Comparison of ENCODE assay signal across 1 cellular context in genomic region chr21:26844258-26845065, GRCh38.
TF ChIP-seq lines count a peak whose summit lies in the region.

No MANE protein-coding gene starts in this region.

TF ChIP-seq in WTC11, 78 proteins besides CTCF, POLR2A, EP300 and RAD21 (continued from another document and continues in another):
- peak; percentile 79; the same call in 1 of the 2 replicates for TF ChIP-seq IRF1 (CRISPR knock-in tag; IDR thresholded peaks at IDR 0.05)
- TF ChIP-seq ZNF423 (CRISPR knock-in tag; IDR thresholded peaks at IDR 0.05) = 0 out of 2 replicates have a peak, but pooled peaks have one; percentile 31
- no peak for TF ChIP-seq STAT6 (CRISPR knock-in tag; conservative IDR thresholded peaks at IDR 0.05; ENCODE audit: low read depth)
- no peak for TF ChIP-seq ZNF532 (CRISPR knock-in tag; IDR thresholded peaks at IDR 0.05; ENCODE audit: borderline replicate concordance)
- peak; percentile 65; the same call in 1 of the 2 replicates for TF ChIP-seq SMAD3 (CRISPR knock-in tag; IDR thresholded peaks at IDR 0.05; ENCODE audit: borderline replicate concordance)
- TF ChIP-seq ZNF232 (CRISPR knock-in tag; IDR thresholded peaks at IDR 0.05) = peak; percentile 95
- no peak for TF ChIP-seq ZNF671 (CRISPR knock-in tag; IDR thresholded peaks at IDR 0.05)
- TF ChIP-seq ZSCAN18 (CRISPR knock-in tag; IDR thresholded peaks at IDR 0.05) = no peak
- TF ChIP-seq, protein P1, sequence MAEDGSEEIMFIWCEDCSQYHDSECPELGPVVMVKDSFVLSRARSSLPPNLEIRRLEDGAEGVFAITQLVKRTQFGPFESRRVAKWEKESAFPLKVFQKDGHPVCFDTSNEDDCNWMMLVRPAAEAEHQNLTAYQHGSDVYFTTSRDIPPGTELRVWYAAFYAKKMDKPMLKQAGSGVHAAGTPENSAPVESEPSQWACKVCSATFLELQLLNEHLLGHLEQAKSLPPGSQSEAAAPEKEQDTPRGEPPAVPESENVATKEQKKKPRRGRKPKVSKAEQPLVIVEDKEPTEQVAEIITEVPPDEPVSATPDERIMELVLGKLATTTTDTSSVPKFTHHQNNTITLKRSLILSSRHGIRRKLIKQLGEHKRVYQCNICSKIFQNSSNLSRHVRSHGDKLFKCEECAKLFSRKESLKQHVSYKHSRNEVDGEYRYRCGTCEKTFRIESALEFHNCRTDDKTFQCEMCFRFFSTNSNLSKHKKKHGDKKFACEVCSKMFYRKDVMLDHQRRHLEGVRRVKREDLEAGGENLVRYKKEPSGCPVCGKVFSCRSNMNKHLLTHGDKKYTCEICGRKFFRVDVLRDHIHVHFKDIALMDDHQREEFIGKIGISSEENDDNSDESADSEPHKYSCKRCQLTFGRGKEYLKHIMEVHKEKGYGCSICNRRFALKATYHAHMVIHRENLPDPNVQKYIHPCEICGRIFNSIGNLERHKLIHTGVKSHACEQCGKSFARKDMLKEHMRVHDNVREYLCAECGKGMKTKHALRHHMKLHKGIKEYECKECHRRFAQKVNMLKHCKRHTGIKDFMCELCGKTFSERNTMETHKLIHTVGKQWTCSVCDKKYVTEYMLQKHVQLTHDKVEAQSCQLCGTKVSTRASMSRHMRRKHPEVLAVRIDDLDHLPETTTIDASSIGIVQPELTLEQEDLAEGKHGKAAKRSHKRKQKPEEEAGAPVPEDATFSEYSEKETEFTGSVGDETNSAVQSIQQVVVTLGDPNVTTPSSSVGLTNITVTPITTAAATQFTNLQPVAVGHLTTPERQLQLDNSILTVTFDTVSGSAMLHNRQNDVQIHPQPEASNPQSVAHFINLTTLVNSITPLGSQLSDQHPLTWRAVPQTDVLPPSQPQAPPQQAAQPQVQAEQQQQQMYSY (CRISPR knock-in tag; IDR thresholded peaks at IDR 0.05) = peak; percentile 43; the same call in 1 of the 2 replicates
- peak; percentile 40; the same call in 1 of the 2 replicates for TF ChIP-seq SP1 (CRISPR knock-in tag; conservative IDR thresholded peaks at IDR 0.05)
- TF ChIP-seq NFYB (CRISPR knock-in tag; conservative IDR thresholded peaks at IDR 0.05; ENCODE audit: low read depth) = peak; percentile 26; the same call in 1 of the 2 replicates
- TF ChIP-seq FOXK1 (CRISPR knock-in tag; IDR thresholded peaks at IDR 0.05) = peak; percentile 73; the same call in 1 of the 2 replicates
- TF ChIP-seq, protein P2, sequence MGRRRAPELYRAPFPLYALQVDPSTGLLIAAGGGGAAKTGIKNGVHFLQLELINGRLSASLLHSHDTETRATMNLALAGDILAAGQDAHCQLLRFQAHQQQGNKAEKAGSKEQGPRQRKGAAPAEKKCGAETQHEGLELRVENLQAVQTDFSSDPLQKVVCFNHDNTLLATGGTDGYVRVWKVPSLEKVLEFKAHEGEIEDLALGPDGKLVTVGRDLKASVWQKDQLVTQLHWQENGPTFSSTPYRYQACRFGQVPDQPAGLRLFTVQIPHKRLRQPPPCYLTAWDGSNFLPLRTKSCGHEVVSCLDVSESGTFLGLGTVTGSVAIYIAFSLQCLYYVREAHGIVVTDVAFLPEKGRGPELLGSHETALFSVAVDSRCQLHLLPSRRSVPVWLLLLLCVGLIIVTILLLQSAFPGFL (CRISPR knock-in tag; IDR thresholded peaks at IDR 0.05; ENCODE audit: borderline replicate concordance) = no peak
- no peak for TF ChIP-seq GTF2I (CRISPR knock-in tag; conservative IDR thresholded peaks at IDR 0.05)
- TF ChIP-seq ZNF317 (CRISPR knock-in tag; IDR thresholded peaks at IDR 0.05; ENCODE audit: borderline replicate concordance, low read depth) = peak; percentile 73; the same call in 1 of the 2 replicates
- TF ChIP-seq, protein P3, sequence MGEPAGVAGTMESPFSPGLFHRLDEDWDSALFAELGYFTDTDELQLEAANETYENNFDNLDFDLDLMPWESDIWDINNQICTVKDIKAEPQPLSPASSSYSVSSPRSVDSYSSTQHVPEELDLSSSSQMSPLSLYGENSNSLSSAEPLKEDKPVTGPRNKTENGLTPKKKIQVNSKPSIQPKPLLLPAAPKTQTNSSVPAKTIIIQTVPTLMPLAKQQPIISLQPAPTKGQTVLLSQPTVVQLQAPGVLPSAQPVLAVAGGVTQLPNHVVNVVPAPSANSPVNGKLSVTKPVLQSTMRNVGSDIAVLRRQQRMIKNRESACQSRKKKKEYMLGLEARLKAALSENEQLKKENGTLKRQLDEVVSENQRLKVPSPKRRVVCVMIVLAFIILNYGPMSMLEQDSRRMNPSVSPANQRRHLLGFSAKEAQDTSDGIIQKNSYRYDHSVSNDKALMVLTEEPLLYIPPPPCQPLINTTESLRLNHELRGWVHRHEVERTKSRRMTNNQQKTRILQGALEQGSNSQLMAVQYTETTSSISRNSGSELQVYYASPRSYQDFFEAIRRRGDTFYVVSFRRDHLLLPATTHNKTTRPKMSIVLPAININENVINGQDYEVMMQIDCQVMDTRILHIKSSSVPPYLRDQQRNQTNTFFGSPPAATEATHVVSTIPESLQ (CRISPR knock-in tag; IDR thresholded peaks at IDR 0.05) = no peak
- TF ChIP-seq ZBTB21 (CRISPR knock-in tag; IDR thresholded peaks at IDR 0.05; ENCODE audit: borderline replicate concordance) = peak; percentile 71; the same call in 1 of the 2 replicates
- TF ChIP-seq CREB1 (CRISPR knock-in tag; IDR thresholded peaks at IDR 0.05) = peak; percentile 77
- TF ChIP-seq E2F5 (CRISPR knock-in tag; IDR thresholded peaks at IDR 0.05) = peak; percentile 81
- no peak for TF ChIP-seq ZNF138 (CRISPR knock-in tag; conservative IDR thresholded peaks at IDR 0.05)
- 0 out of 2 replicates have a peak, but pooled peaks have one; percentile 15 for TF ChIP-seq CBFB (CRISPR knock-in tag; IDR thresholded peaks at IDR 0.05; ENCODE audit: low read depth)
- TF ChIP-seq, protein P4, sequence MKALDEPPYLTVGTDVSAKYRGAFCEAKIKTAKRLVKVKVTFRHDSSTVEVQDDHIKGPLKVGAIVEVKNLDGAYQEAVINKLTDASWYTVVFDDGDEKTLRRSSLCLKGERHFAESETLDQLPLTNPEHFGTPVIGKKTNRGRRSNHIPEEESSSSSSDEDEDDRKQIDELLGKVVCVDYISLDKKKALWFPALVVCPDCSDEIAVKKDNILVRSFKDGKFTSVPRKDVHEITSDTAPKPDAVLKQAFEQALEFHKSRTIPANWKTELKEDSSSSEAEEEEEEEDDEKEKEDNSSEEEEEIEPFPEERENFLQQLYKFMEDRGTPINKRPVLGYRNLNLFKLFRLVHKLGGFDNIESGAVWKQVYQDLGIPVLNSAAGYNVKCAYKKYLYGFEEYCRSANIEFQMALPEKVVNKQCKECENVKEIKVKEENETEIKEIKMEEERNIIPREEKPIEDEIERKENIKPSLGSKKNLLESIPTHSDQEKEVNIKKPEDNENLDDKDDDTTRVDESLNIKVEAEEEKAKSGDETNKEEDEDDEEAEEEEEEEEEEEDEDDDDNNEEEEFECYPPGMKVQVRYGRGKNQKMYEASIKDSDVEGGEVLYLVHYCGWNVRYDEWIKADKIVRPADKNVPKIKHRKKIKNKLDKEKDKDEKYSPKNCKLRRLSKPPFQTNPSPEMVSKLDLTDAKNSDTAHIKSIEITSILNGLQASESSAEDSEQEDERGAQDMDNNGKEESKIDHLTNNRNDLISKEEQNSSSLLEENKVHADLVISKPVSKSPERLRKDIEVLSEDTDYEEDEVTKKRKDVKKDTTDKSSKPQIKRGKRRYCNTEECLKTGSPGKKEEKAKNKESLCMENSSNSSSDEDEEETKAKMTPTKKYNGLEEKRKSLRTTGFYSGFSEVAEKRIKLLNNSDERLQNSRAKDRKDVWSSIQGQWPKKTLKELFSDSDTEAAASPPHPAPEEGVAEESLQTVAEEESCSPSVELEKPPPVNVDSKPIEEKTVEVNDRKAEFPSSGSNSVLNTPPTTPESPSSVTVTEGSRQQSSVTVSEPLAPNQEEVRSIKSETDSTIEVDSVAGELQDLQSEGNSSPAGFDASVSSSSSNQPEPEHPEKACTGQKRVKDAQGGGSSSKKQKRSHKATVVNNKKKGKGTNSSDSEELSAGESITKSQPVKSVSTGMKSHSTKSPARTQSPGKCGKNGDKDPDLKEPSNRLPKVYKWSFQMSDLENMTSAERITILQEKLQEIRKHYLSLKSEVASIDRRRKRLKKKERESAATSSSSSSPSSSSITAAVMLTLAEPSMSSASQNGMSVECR (CRISPR knock-in tag; IDR thresholded peaks at IDR 0.05; ENCODE audit: borderline replicate concordance) = peak; percentile 93
- TF ChIP-seq MAX (CRISPR knock-in tag; IDR thresholded peaks at IDR 0.05) = peak; percentile 94
- TF ChIP-seq FOXP1 (CRISPR knock-in tag; IDR thresholded peaks at IDR 0.05; ENCODE audit: borderline replicate concordance) = peak; percentile 96
- TF ChIP-seq ELF4 (CRISPR knock-in tag; IDR thresholded peaks at IDR 0.05; ENCODE audit: low read depth) = peak; percentile 56; the same call in 1 of the 2 replicates
- TF ChIP-seq SMAD4 (CRISPR knock-in tag; IDR thresholded peaks at IDR 0.05) = peak; percentile 88
